Comparison of ENCODE assay signal across 8 cellular contexts in genomic region chr4:6942238-6942800, GRCh38. TPM values are rescaled to one million over a fixed set of nuclear protein-coding genes. Genes with fewer than 3 reads are reported as not detected.
DNase-seq lines count a peak whose midpoint lies in the region; ATAC-seq and TF ChIP-seq lines count a peak whose summit lies in the region.

No MANE protein-coding gene starts in this region.

- ATAC-seq in activated T-cell treated with anti-CD3 and anti-CD28 coated beads, Interleukin-2, amount 50 U/mL, for 72 hours (replicated peaks in 1 of 2) = peak; percentile 80 to 86

- peaks cover 65% of the 10 kb centered on the region for H3K4me1 Mint-ChIP-seq in activated T-cell treated with anti-CD3 and anti-CD28 coated beads, Interleukin-2, amount 50 U/mL, for 72 hours (ENCODE audit: low read depth)

- no peaks in the 10 kb centered on the region for H3K27me3 Mint-ChIP-seq in activated T-cell treated with anti-CD3 and anti-CD28 coated beads, Interleukin-2, amount 50 U/mL, for 72 hours (ENCODE audit: low read depth)

- H3K9me3 ChIP-seq in GM23248 (ENCODE audit: low read depth) = no peaks in the 10 kb centered on the region
- H3K9me3 ChIP-seq in prostate gland = no peaks in the 10 kb centered on the region

- H3K27ac ChIP-seq in GM23248 = peak overlapping the region; percentile 87
- H3K27ac ChIP-seq in prostate gland = peak overlapping the region; percentile 56 to 63

- H3K9me2 ChIP-seq in GM23248 (ENCODE audit: insufficient read depth) = no peaks in the 10 kb centered on the region

- intact Hi-C loops in prostate gland (cut with DNase I) = no loop called here

- DNase-seq in GM04503 (ENCODE audit: low read depth) = peak; percentile 95
- DNase-seq in GM23248 = peak; percentile 98
- DNase-seq in M059J (ENCODE audit: low read depth) = peak; percentile 93
- peak; percentile 31 to 38 for DNase-seq in activated T-cell treated with anti-CD3 and anti-CD28 coated beads, Interleukin-2, amount 50 U/mL, for 72 hours
- peak; percentile 93 for DNase-seq in fibroblast of the conjunctiva (ENCODE audit: low read depth)
- no peak for DNase-seq in prostate gland (ENCODE audit: low spot score)
- no peak for DNase-seq in NCI-H748 treated with DMSO at 0.1 percent for 48 hours (lab: John Stamatoyannopoulos, UW)
- DNase-seq in NCI-H2227 (lab: John Stamatoyannopoulos, UW; ENCODE audit: unreplicated experiment) = no peak

- H3K27me3 ChIP-seq in GM23248 (replicated peaks; ENCODE audit: insufficient read depth) = no peaks in the 10 kb centered on the region
- H3K27me3 ChIP-seq in prostate gland (replicated peaks; ENCODE audit: insufficient read depth) = no peaks in the 10 kb centered on the region

- H3K4me2 ChIP-seq in GM23248 (ENCODE audit: unreplicated experiment) = peak overlapping the region; percentile 94

- no peaks in the 10 kb centered on the region for H3K36me3 Mint-ChIP-seq in activated T-cell treated with anti-CD3 and anti-CD28 coated beads, Interleukin-2, amount 50 U/mL, for 72 hours (ENCODE audit: insufficient read depth in 2 of 2)

- H3K36me3 ChIP-seq in GM23248 (ENCODE audit: low read depth) (no peaks in the 10 kb centered on the region), prostate gland (no peaks in the 10 kb centered on the region)

- TF ChIP-seq CTCF in prostate gland (IDR thresholded peaks at IDR 0.05) = no peak

- no peak for TF ChIP-seq POLR2A in prostate gland (IDR thresholded peaks at IDR 0.05)

- H3K4me3 ChIP-seq in GM23248 (peak overlapping the region; percentile 64), prostate gland (no peak overlapping the region)

- H3K4me1 ChIP-seq in GM23248 (ENCODE audit: insufficient read depth) = peaks cover 19% of the 10 kb centered on the region
- H3K4me1 ChIP-seq in prostate gland (replicated peaks) = peaks cover 7% of the 10 kb centered on the region

- no peaks in the 10 kb centered on the region for H3K9me3 Mint-ChIP-seq in activated T-cell treated with anti-CD3 and anti-CD28 coated beads, Interleukin-2, amount 50 U/mL, for 72 hours

- no peaks in the 10 kb centered on the region for H4K20me1 ChIP-seq in GM23248 (ENCODE audit: insufficient read depth)

- H2AFZ ChIP-seq in GM23248 = peak overlapping the region; percentile 71

- H3K4me3 Mint-ChIP-seq in activated T-cell treated with anti-CD3 and anti-CD28 coated beads, Interleukin-2, amount 50 U/mL, for 72 hours = peak overlapping the region; percentile 60 to 91

- H3K27ac Mint-ChIP-seq in activated T-cell treated with anti-CD3 and anti-CD28 coated beads, Interleukin-2, amount 50 U/mL, for 72 hours = peak overlapping the region; percentile 95

- in situ Hi-C loops in GM23248 (cut with MboI) = no loop called here

- peak overlapping the region; percentile 78 for H3K9ac ChIP-seq in GM23248

- 37 to 40% methylated on average over 7 of the region's 7 CpGs for WGBS in GM23248 (ENCODE audit: low coverage in 1 of 2, low lambda C conversion rate in 2 of 2, missing lambda C conversion rate in 2 of 2), 2 experiments
- 27% methylated on average over 7 of the region's 7 CpGs for WGBS in prostate gland

- peaks cover 18% of the 10 kb centered on the region; the same call in 1 of the 2 replicates for H3K79me2 ChIP-seq in GM23248 (ENCODE audit: insufficient read depth)

- peaks cover 16% of the 10 kb centered on the region; the same call in 1 of the 2 replicates for H3F3A ChIP-seq in GM23248 (ENCODE audit: insufficient read depth)

RNA-seq across cellular contexts. Expression of gene TBC1D14, which starts 32.7 kb away (rescaled TPM):
- total RNA-seq in GM23248 (2014; rRNA removed; shearing (Covaris generic)) = 39.1 and 48.7 TPM in 2 replicates
- 20.0 and 20.4 TPM in 2 replicates for polyA plus RNA-seq in GM23248 (2016; fragmentation: Nextera tagmentation; extraction: Ambion mirVana)
- total RNA-seq in M059J (2014; rRNA removed; shearing (Covaris generic)) = 16.2 and 22.4 TPM in 2 replicates
- total RNA-seq in activated T-cell treated with anti-CD3 and anti-CD28 coated beads, Interleukin-2, amount 50 U/mL, for 72 hours = 10 to 100 TPM; 26.5 to 32.4 TPM
- 10 to 100 TPM; 56.2 to 90.5 TPM for total RNA-seq in prostate gland

Comparison
In these comparisons a context has a peak if more than half of its experiments do, and no peak if none do; other contexts are left out.
1. DNase-seq: peak in GM04503 (single experiment), GM23248 (single experiment), M059J (single experiment), activated T-cell treated with anti-CD3 and anti-CD28 coated beads, Interleukin-2, amount 50 U/mL, for 72 hours (2 of 2) and fibroblast of the conjunctiva (single experiment); none in prostate gland (single experiment), NCI-H748 treated with DMSO at 0.1 percent for 48 hours (single experiment) and NCI-H2227 (single experiment).